In the genomic region with DNA sequence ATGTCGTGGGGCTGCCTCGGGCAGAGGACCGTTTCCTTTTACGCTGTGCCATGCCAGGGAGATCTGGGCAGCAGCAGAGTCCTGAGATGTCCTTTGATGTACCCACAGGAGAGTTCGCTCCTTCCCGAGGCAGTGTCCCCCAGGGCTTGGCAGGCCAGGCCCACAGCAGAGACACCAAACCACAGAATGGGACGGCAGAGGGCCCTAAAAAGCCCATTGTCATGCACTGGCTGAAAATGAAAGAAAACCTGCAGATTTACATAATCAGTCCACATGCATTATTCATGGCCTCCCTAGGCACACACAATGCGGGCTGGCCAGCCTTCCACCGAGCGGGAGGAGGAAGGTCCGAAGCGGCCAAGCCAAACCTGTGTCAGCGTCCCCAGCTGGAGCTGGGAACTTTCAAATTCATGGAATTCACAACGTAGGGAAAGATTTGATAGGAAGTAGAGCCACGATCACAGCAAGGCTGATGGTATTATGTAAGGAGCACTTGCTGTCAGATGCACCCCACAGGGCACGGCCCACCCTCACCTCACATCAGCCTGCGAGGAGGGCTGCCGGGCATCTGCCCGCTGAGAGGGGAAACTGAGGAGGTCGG, we compare ENCODE assay signal across 9 cellular contexts. TPM values are rescaled to one million over a fixed set of nuclear protein-coding genes. Genes with fewer than 3 reads are reported as not detected.
DNase-seq lines count a peak whose midpoint lies in the region; ATAC-seq and TF ChIP-seq lines count a peak whose summit lies in the region.
"Had no signal": no experiment of that assay in that cellular context is flagged by ENCODE, and none has a peak within 500 bp of the region (broad histone marks: within the 10 kb centered on the region; RNA-seq: fewer than 3 reads in every experiment).

No MANE protein-coding gene starts in this region.

- no peak overlapping the region for H2BK12ac ChIP-seq in trophoblast cell (ENCODE audit: low read length)

- no peak overlapping the region for H2BK120ac ChIP-seq in trophoblast cell (ENCODE audit: insufficient read depth, low read length, poor library complexity)

- peak; percentile 39 for ATAC-seq in GM18873 (IDR thresholded peaks at IDR 0.05; ENCODE audit: low FRiP score, unreplicated experiment)

- no peaks in the 10 kb centered on the region for H3K36me3 ChIP-seq in HUES48 (ENCODE audit: control insufficient read depth, insufficient read depth, low read length)
- no peaks in the 10 kb centered on the region for H3K36me3 ChIP-seq in trophoblast cell (ENCODE audit: control insufficient read depth in 1 of 2, insufficient read depth in 2 of 2, low read length in 2 of 2)
- no peaks in the 10 kb centered on the region for H3K36me3 ChIP-seq in prostate gland

- no peak overlapping the region for H3K23ac ChIP-seq in trophoblast cell (ENCODE audit: low read length)

- H4K91ac ChIP-seq in trophoblast cell (ENCODE audit: low read depth, low read length), result no peak overlapping the region

- no peak overlapping the region for H4K12ac ChIP-seq in trophoblast cell (ENCODE audit: low read depth, low read length)

- H3K4me2 ChIP-seq in trophoblast cell (ENCODE audit: low read length), result no peak overlapping the region

- no peak overlapping the region for H4K8ac ChIP-seq in trophoblast cell (ENCODE audit: low read depth, low read length)

- no peaks in the 10 kb centered on the region for H3K79me2 ChIP-seq in trophoblast cell (ENCODE audit: control insufficient read depth, insufficient read depth, low read length, poor library complexity)

- no peak overlapping the region for H3K14ac ChIP-seq in trophoblast cell (ENCODE audit: low read length)

- H2AK5ac ChIP-seq in trophoblast cell (ENCODE audit: low read length), result no peak overlapping the region

- no peak for TF ChIP-seq POLR2A in prostate gland (IDR thresholded peaks at IDR 0.05)

- intact Hi-C loops in prostate gland (cut with DNase I), result no loop called here

- in situ Hi-C loops in ACHN (cut with HindIII; ENCODE audit: low pct_ligation_motif_present, low pct_unique_long_range_greater_than_20kb, low sequenced_read_pairs), result no loop called here

- no peak overlapping the region for H2AFZ ChIP-seq in trophoblast cell (ENCODE audit: insufficient read depth, low read length, poor library complexity)

- no peak overlapping the region for H3K4ac ChIP-seq in trophoblast cell (ENCODE audit: low read depth, low read length)

- no peak overlapping the region for H2BK5ac ChIP-seq in trophoblast cell (ENCODE audit: low read depth, low read length, poor library complexity)

- TF ChIP-seq CTCF in prostate gland (IDR thresholded peaks at IDR 0.05), result no peak

- H3K4me3 ChIP-seq in HUES48 (ENCODE audit: low read depth, low read length) (peak overlapping the region; percentile 57), trophoblast cell (ENCODE audit: low read depth, low read length) (no peak overlapping the region), prostate gland (no peak overlapping the region)

- DNase-seq in ecto neural progenitor cell (ENCODE audit: low spot score) (peak; percentile 77), trophoblast cell (peak; percentile 30 to 66), NCI-H446 treated with DMSO at 0.1 percent for 48 hours (lab: John Stamatoyannopoulos, UW) (no peak), prostate gland (ENCODE audit: low spot score) (no peak), ACHN (no peak)
- no peak for DNase-seq in activated CD4-positive, CD25-positive, alpha-beta regulatory T cell treated with anti-CD3 and anti-CD28 coated beads, Interleukin-2, amount 50 U/mL, for 72 hours

- H3K9me3 ChIP-seq in HUES48 (ENCODE audit: control insufficient read depth, insufficient read depth, low read length) (no peaks in the 10 kb centered on the region), trophoblast cell (ENCODE audit: insufficient read depth, low read depth, low read length) (peaks cover 8% of the 10 kb centered on the region), prostate gland (no peaks in the 10 kb centered on the region)

- H3K27ac ChIP-seq in HUES48 (ENCODE audit: low read depth, low read length), result peak overlapping the region; percentile 66
- no peak overlapping the region for H3K27ac ChIP-seq in trophoblast cell (ENCODE audit: low read depth, low read length)
- H3K27ac ChIP-seq in prostate gland, result no peak overlapping the region

- H3K79me1 ChIP-seq in trophoblast cell (ENCODE audit: low read length), result no peaks in the 10 kb centered on the region

- peaks cover 43% of the 10 kb centered on the region for H3K4me1 ChIP-seq in HUES48 (ENCODE audit: control insufficient read depth, insufficient read depth, low read length)
- no peaks in the 10 kb centered on the region for H3K4me1 ChIP-seq in trophoblast cell (ENCODE audit: control insufficient read depth in 1 of 2, insufficient read depth in 2 of 2, low read length in 2 of 2)
- no peaks in the 10 kb centered on the region for H3K4me1 ChIP-seq in prostate gland (replicated peaks)

- no peak overlapping the region for H3K18ac ChIP-seq in trophoblast cell (ENCODE audit: low read length)

- peak overlapping the region; percentile 42; the same call in 1 of the 2 replicates for H3K9ac ChIP-seq in HUES48 (ENCODE audit: low read depth, low read length)
- no peak overlapping the region for H3K9ac ChIP-seq in trophoblast cell (ENCODE audit: low read length)

- no CpG with 5 or more reads among the region's 20 CpGs for WGBS in trophoblast cell (ENCODE audit: extremely low coverage, insufficient coverage, insufficient read length)
- 50% methylated on average over 20 of the region's 20 CpGs for WGBS in prostate gland

- peaks cover 84% of the 10 kb centered on the region for H3K27me3 ChIP-seq in HUES48 (ENCODE audit: control insufficient read depth, insufficient read depth, low read length)
- H3K27me3 ChIP-seq in trophoblast cell (ENCODE audit: insufficient read depth, low read length), result peaks cover 27% of the 10 kb centered on the region
- H3K27me3 ChIP-seq in prostate gland (replicated peaks; ENCODE audit: insufficient read depth), result no peaks in the 10 kb centered on the region

RNA-seq across cellular contexts. Expression of a gene that starts 25.3 kb away (rescaled TPM):
- polyA plus RNA-seq in trophoblast cell (2013), result 29.1 and 29.8 TPM in 2 replicates
- total RNA-seq in prostate gland, result 100 to 1,000 TPM in 1 of 2 donors, 10 to 100 TPM in 1; 69.9 to 281 TPM

RNA-seq across cellular contexts. Expression of a gene that starts 53.8 kb away (rescaled TPM):
- polyA plus RNA-seq in trophoblast cell (2013), result 0.14 and 0.15 TPM in 2 replicates
- not detected for total RNA-seq in prostate gland
- total RNA-seq: kidney epithelial cell had no signal

Comparison
In these comparisons a context has a peak if more than half of its experiments do, and no peak if none do; other contexts are left out.
1. DNase-seq: peak in ecto neural progenitor cell (single experiment) and trophoblast cell (2 of 2); none in activated CD4-positive, CD25-positive, alpha-beta regulatory T cell treated with anti-CD3 and anti-CD28 coated beads, Interleukin-2, amount 50 U/mL, for 72 hours (single experiment), NCI-H446 treated with DMSO at 0.1 percent for 48 hours (single experiment), prostate gland (single experiment) and ACHN (single experiment).